21 cellular contexts compared by ENCODE assay signal in genomic region chr1:2113620-2114135, GRCh38.
DNase-seq lines count a peak whose midpoint lies in the region; ATAC-seq and TF ChIP-seq lines count a peak whose summit lies in the region.
"Had no signal": no experiment of that assay in that cellular context is flagged by ENCODE, and none has a peak within 500 bp of the region (broad histone marks: within the 10 kb centered on the region; RNA-seq: fewer than 3 reads in every experiment).

No MANE protein-coding gene starts in this region.

- H3K27ac Mint-ChIP-seq in CD14-positive monocyte: peak overlapping the region in 2 of 7 donors; percentile 21 to 26
- peak overlapping the region; percentile 74 for H3K27ac Mint-ChIP-seq in dendritic cell treated with granulocyte-macrophage colony-stimulating factor and Interleukin-4, amounts not matched to agents 40 ng/mL and 50 ng/mL, for 4 days

- H3K27ac ChIP-seq in BLaER1 (no peak overlapping the region; the same call in 1 of the 2 replicates), osteoblast (ENCODE audit: low read depth, low read length) (no peak overlapping the region)

- no peak overlapping the region for H2AFZ ChIP-seq in osteoblast (ENCODE audit: low read length)

- H3K36me3 ChIP-seq in BLaER1 (peaks cover 27% of the 10 kb centered on the region; the same call in 1 of the 2 replicates), osteoblast (ENCODE audit: insufficient read depth, low read length) (no peaks in the 10 kb centered on the region)
- H3K36me3 ChIP-seq: Peyer's patch had no signal

- peaks cover 10% of the 10 kb centered on the region for H3K4me1 Mint-ChIP-seq in CD14-positive monocyte
- H3K4me1 Mint-ChIP-seq in dendritic cell treated with granulocyte-macrophage colony-stimulating factor and Interleukin-4, amounts not matched to agents 40 ng/mL and 50 ng/mL, for 4 days (ENCODE audit: low read depth): peaks cover 36% of the 10 kb centered on the region

- peaks cover 0 to 2% of the 10 kb centered on the region in 2 donors for H3K36me3 Mint-ChIP-seq in CD14-positive monocyte
- H3K36me3 Mint-ChIP-seq in dendritic cell treated with granulocyte-macrophage colony-stimulating factor and Interleukin-4, amounts not matched to agents 40 ng/mL and 50 ng/mL, for 4 days (ENCODE audit: low read depth): no peaks in the 10 kb centered on the region
- H3K36me3 Mint-ChIP-seq: CD4-positive, CD25-positive, alpha-beta regulatory T cell had no signal

- H3K4me3 ChIP-seq in BLaER1 (no peak overlapping the region), osteoblast (ENCODE audit: insufficient read depth, low read length) (no peak overlapping the region)

- TF ChIP-seq CTCF in CD14-positive monocyte (IDR thresholded peaks at IDR 0.05): no peak
- TF ChIP-seq CTCF in osteoblast (IDR thresholded peaks at IDR 0.05; ENCODE audit: extremely low read depth, low read depth, low read length): no peak

- DNase-seq in CD14-positive monocyte (ENCODE audit: low spot score): peak; percentile 21
- DNase-seq in osteoblast (ENCODE audit: insufficient read length, low spot score, missing footprints): peak; percentile 84
- DNase-seq in activated effector memory CD4-positive, alpha-beta T cell treated with anti-CD3 and anti-CD28 coated beads, Interleukin-2, amount 50 U/mL, for 16 hours: no peak
- DNase-seq in HT-29 (ENCODE audit: low spot score): no peak
- DNase-seq: ACHN; Caco-2; CD4-positive, CD25-positive, alpha-beta regulatory T cell; MM.1S; NCI-H1092; NCI-H1436 treated with DMSO at 0.1 percent for 48 hours; NCI-H2081; NCI-H2171 treated with DMSO at 0.1 percent for 48 hours; NCI-H446 treated with DMSO at 0.1 percent for 48 hours; NK-92 treated with Interleukin-12 subunit alpha and Interleukin-12 subunit beta, amount 100 ng/mL, for 24 hours; Peyer's patch; SHP77; SK-N-SH had no signal

- H3K4me2 ChIP-seq in BLaER1 (peak overlapping the region; percentile 91), osteoblast (ENCODE audit: insufficient read depth, low read length) (no peak overlapping the region)
- H3K4me2 ChIP-seq: SK-N-SH had no signal

- no peak overlapping the region for H3K4me3 Mint-ChIP-seq in CD14-positive monocyte
- no peak overlapping the region for H3K4me3 Mint-ChIP-seq in dendritic cell treated with granulocyte-macrophage colony-stimulating factor and Interleukin-4, amounts not matched to agents 40 ng/mL and 50 ng/mL, for 4 days
- H3K4me3 Mint-ChIP-seq: CD4-positive, CD25-positive, alpha-beta regulatory T cell had no signal

- 0 out of 2 replicates have a peak overlapping the region, but pooled peaks have one; percentile 19 for H3K9ac ChIP-seq in BLaER1
- H3K9ac ChIP-seq: SK-N-SH had no signal

- peaks cover 22% of the 10 kb centered on the region for H3K27me3 ChIP-seq in BLaER1
- H3K27me3 ChIP-seq in osteoblast (ENCODE audit: insufficient read depth, low read length): peaks cover 21% of the 10 kb centered on the region
- H3K27me3 ChIP-seq: Peyer's patch had no signal

- H3K9me3 ChIP-seq in BLaER1: peaks cover 13% of the 10 kb centered on the region
- no peaks in the 10 kb centered on the region for H3K9me3 ChIP-seq in osteoblast (ENCODE audit: low read depth, low read length)
- H3K9me3 ChIP-seq: Caco-2, Peyer's patch had no signal

- H3K27me3 Mint-ChIP-seq in CD14-positive monocyte (ENCODE audit: low read depth in 3 of 3): peaks cover 2 to 5% (median 4%) of the 10 kb centered on the region in 3 donors
- peaks cover 35% of the 10 kb centered on the region for H3K27me3 Mint-ChIP-seq in dendritic cell treated with granulocyte-macrophage colony-stimulating factor and Interleukin-4, amounts not matched to agents 40 ng/mL and 50 ng/mL, for 4 days
- H3K27me3 Mint-ChIP-seq: CD4-positive, CD25-positive, alpha-beta regulatory T cell had no signal

- ATAC-seq in GM18873 (IDR thresholded peaks at IDR 0.05; ENCODE audit: low FRiP score, unreplicated experiment): no peak
- ATAC-seq: HCT116 had no signal

- H3K4me1 ChIP-seq in BLaER1 (peaks cover 76% of the 10 kb centered on the region), osteoblast (ENCODE audit: insufficient read depth, low read length) (no peaks in the 10 kb centered on the region)
- H3K4me1 ChIP-seq: Caco-2, Peyer's patch had no signal

- no peaks in the 10 kb centered on the region for H3K79me2 ChIP-seq in osteoblast (ENCODE audit: insufficient read depth, low read length)

- peaks cover 0 to 7% (median 6%) of the 10 kb centered on the region in 7 donors for H3K9me3 Mint-ChIP-seq in CD14-positive monocyte
- no peaks in the 10 kb centered on the region for H3K9me3 Mint-ChIP-seq in dendritic cell treated with granulocyte-macrophage colony-stimulating factor and Interleukin-4, amounts not matched to agents 40 ng/mL and 50 ng/mL, for 4 days

- intact Hi-C loops in CD14-positive monocyte (cut with micrococcal nuclease): no loop called here
- intact Hi-C loops in dendritic cell treated with granulocyte-macrophage colony-stimulating factor and Interleukin-4, amounts not matched to agents 40 ng/mL and 50 ng/mL, for 4 days (cut with micrococcal nuclease): no loop called here

- H4K20me1 ChIP-seq in BLaER1: peaks cover 98% of the 10 kb centered on the region
- H4K20me1 ChIP-seq in osteoblast (ENCODE audit: insufficient read depth, low read length): no peaks in the 10 kb centered on the region

Comparison
In these comparisons a context has a peak if more than half of its experiments do, and no peak if none do; other contexts are left out.
1. DNase-seq: peak in CD14-positive monocyte (single experiment) and osteoblast (single experiment); none in activated effector memory CD4-positive, alpha-beta T cell treated with anti-CD3 and anti-CD28 coated beads, Interleukin-2, amount 50 U/mL, for 16 hours (single experiment) and HT-29 (single experiment).